In the genomic region with DNA sequence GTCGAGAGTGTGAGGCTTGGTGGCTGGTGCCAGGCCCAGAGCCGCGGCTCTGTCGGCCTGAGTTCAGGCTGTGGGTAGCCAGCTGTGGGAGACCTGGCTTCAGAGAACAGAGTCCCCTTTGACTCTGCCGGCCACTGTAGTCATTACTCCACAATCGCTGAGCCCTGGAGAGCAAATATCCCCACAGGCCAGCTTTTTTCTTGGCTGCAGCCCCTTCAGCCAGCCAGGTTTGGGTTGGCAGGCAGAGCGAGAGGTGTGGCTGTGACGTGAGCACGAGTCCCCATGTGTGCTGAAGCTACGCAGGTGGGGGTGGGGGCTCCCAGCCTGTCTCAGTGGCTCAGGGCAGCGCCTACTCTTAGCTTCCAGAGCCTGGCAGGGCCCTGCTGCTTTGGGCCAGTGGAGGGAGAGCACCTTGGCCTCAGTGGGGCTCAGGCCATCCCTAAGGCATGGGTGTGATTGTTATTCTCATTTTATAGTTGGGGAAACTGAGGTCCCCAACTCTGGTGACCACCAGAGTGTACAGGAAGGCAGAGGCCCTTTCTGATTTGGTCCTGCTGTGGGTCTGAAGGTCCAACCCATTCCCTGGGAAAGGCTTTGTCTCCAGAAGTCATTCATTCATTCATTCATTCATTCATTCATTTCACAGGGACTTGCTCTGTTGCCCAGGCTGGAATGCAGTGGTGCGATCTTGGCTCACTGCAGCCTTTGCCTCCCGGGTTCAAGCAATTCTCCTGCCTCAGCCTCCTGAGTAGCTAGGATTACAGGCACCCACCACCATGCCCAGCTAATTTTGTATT, we compare ENCODE assay signal across 22 cellular contexts. TPM values are rescaled to one million over a fixed set of nuclear protein-coding genes. Genes with fewer than 3 reads are reported as not detected.
A peak's percentile ranks its signal among the peaks of the same experiment; 100 is the strongest.
DNase-seq lines count a peak whose midpoint lies in the region; ATAC-seq and TF ChIP-seq lines count a peak whose summit lies in the region.
"Had no signal": no experiment of that assay in that cellular context is flagged by ENCODE, and none has a peak within 500 bp of the region (broad histone marks: within the 10 kb centered on the region; RNA-seq: fewer than 3 reads in every experiment).

No MANE protein-coding gene starts in this region.

- TF ChIP-seq POLR2A in body of pancreas (IDR thresholded peaks at IDR 0.05) (peak in 1 of 3 donors; percentile 36), thyroid gland (IDR thresholded peaks at IDR 0.05) (peak in 1 of 2 donors; percentile 66)

- H3K36me3 Mint-ChIP-seq in activated T-helper 17 cell treated with anti-CD3 and anti-CD28 coated beads, Interleukin-2, amount 50 U/mL, for 72 hours (ENCODE audit: low read depth): no peaks in the 10 kb centered on the region
- H3K36me3 Mint-ChIP-seq: activated naive CD8-positive, alpha-beta T cell treated with anti-CD3 and anti-CD28 coated beads, Interleukin-2, amount 10 ng/mL, durations not matched to agents 7 days and 5 days; T-cell had no signal

- no peaks in the 10 kb centered on the region for H3K27me3 Mint-ChIP-seq in activated T-helper 17 cell treated with anti-CD3 and anti-CD28 coated beads, Interleukin-2, amount 50 U/mL, for 72 hours
- H3K27me3 Mint-ChIP-seq: activated CD4-positive, alpha-beta memory T cell treated with anti-CD3 and anti-CD28 coated beads, Interleukin-2, amount 10 ng/mL, durations not matched to agents 7 days and 5 days; T-cell had no signal

- H3K27ac Mint-ChIP-seq in activated T-helper 17 cell treated with anti-CD3 and anti-CD28 coated beads, Interleukin-2, amount 50 U/mL, for 72 hours: no peak overlapping the region
- H3K27ac Mint-ChIP-seq: activated CD4-positive, alpha-beta memory T cell treated with anti-CD3 and anti-CD28 coated beads, Interleukin-2, amount 10 ng/mL, durations not matched to agents 7 days and 5 days; activated naive CD8-positive, alpha-beta T cell treated with anti-CD3 and anti-CD28 coated beads, Interleukin-2, amount 10 ng/mL, durations not matched to agents 7 days and 5 days; T-cell had no signal

- H3K27ac ChIP-seq in body of pancreas (peak overlapping the region; percentile 71 to 79 (median 77)), thyroid gland (peak overlapping the region; percentile 69 to 80 (median 79))
- H3K27ac ChIP-seq: BLaER1, VCaP had no signal

- peak; percentile 19 for DNase-seq in MG63
- peak; percentile 76 to 92 (median 90) for DNase-seq in body of pancreas
- peak; percentile 55 for DNase-seq in medulla oblongata (ENCODE audit: extremely low spot score)
- DNase-seq in thyroid gland: peak; percentile 90 to 92
- DNase-seq in activated naive CD4-positive, alpha-beta T cell treated with anti-CD3 and anti-CD28 coated beads, Interleukin-2, amount 50 U/mL, for 16 hours: no peak
- DNase-seq in NK-92 treated with Interleukin-12 subunit alpha and Interleukin-12 subunit beta, amount 100 ng/mL, for 24 hours (lab: John Stamatoyannopoulos, UW): no peak
- DNase-seq: activated CD4-positive, alpha-beta memory T cell treated with anti-CD3 and anti-CD28 coated beads, Interleukin-2, amount 10 ng/mL, durations not matched to agents 7 days and 5 days; activated naive CD8-positive, alpha-beta T cell treated with anti-CD3 and anti-CD28 coated beads, Interleukin-2, amount 10 ng/mL, durations not matched to agents 7 days and 5 days; activated T-cell treated with anti-CD3 and anti-CD28 coated beads, Interleukin-2, amount 50 U/mL, for 48 hours; GOT3; mucosa of descending colon; NCI-H2107; NCI-H526 treated with DMSO at 0.1 percent for 48 hours; RPMI8226; stimulated activated CD4-positive, alpha-beta T cell treated with anti-CD3 and anti-CD28 coated beads, Interleukin-4, amount 100 ng/mL, for 24 hours; stimulated activated CD8-positive, alpha-beta memory T cell treated with anti-CD3 and anti-CD28 coated beads, Interleukin-4, amount 100 ng/mL, for 48 hours; T-cell had no signal

- ATAC-seq in body of pancreas: peak; percentile 96
- no peak for ATAC-seq in activated T-helper 17 cell treated with anti-CD3 and anti-CD28 coated beads, Interleukin-2, amount 50 U/mL, for 72 hours (replicated peaks)
- ATAC-seq: mucosa of descending colon, T-cell had no signal

- H3K4me1 ChIP-seq in body of pancreas (peaks cover 9% of the 10 kb centered on the region), thyroid gland (peaks cover 8 to 17% of the 10 kb centered on the region in 2 donors)

- H3K36me3 ChIP-seq in MG63 (no peaks in the 10 kb centered on the region), body of pancreas (replicated peaks in 1 of 2; ENCODE audit: insufficient read depth in 1 of 2, low read depth in 2 of 2) (no peaks in the 10 kb centered on the region), thyroid gland (no peaks in the 10 kb centered on the region)
- H3K36me3 ChIP-seq: BLaER1 had no signal

- no peaks in the 10 kb centered on the region for H3K4me1 Mint-ChIP-seq in activated T-helper 17 cell treated with anti-CD3 and anti-CD28 coated beads, Interleukin-2, amount 50 U/mL, for 72 hours

- no peaks in the 10 kb centered on the region for H3K27me3 ChIP-seq in MG63
- no peaks in the 10 kb centered on the region for H3K27me3 ChIP-seq in body of pancreas
- no peaks in the 10 kb centered on the region for H3K27me3 ChIP-seq in thyroid gland
- H3K27me3 ChIP-seq: BLaER1 had no signal

- H3K9me3 ChIP-seq in MG63: no peaks in the 10 kb centered on the region
- H3K9me3 ChIP-seq in body of pancreas: no peaks in the 10 kb centered on the region
- H3K9me3 ChIP-seq in thyroid gland: no peaks in the 10 kb centered on the region
- H3K9me3 ChIP-seq: BLaER1, mucosa of descending colon had no signal

- peak in 3 of 7 experiments; percentile 28 to 39 (median 33) for TF ChIP-seq CTCF in body of pancreas (IDR thresholded peaks at IDR 0.05)
- TF ChIP-seq CTCF in thyroid gland (IDR thresholded peaks at IDR 0.05): peak in 3 of 6 experiments; percentile 24 to 42 (median 33)

- no peak overlapping the region for H3K4me3 Mint-ChIP-seq in activated T-helper 17 cell treated with anti-CD3 and anti-CD28 coated beads, Interleukin-2, amount 50 U/mL, for 72 hours
- H3K4me3 Mint-ChIP-seq: activated CD4-positive, alpha-beta memory T cell treated with anti-CD3 and anti-CD28 coated beads, Interleukin-2, amount 10 ng/mL, durations not matched to agents 7 days and 5 days; activated naive CD8-positive, alpha-beta T cell treated with anti-CD3 and anti-CD28 coated beads, Interleukin-2, amount 10 ng/mL, durations not matched to agents 7 days and 5 days; T-cell had no signal

- 22 to 40% methylated on average over 7 to 13 of the region's 13 CpGs for WGBS in body of pancreas, 2 donors
- 45 to 56% methylated on average over 9 to 13 of the region's 13 CpGs for WGBS in thyroid gland, 2 donors

- H3K9me3 Mint-ChIP-seq in activated T-helper 17 cell treated with anti-CD3 and anti-CD28 coated beads, Interleukin-2, amount 50 U/mL, for 72 hours: no peaks in the 10 kb centered on the region
- H3K9me3 Mint-ChIP-seq: activated CD4-positive, alpha-beta memory T cell treated with anti-CD3 and anti-CD28 coated beads, Interleukin-2, amount 10 ng/mL, durations not matched to agents 7 days and 5 days; activated naive CD8-positive, alpha-beta T cell treated with anti-CD3 and anti-CD28 coated beads, Interleukin-2, amount 10 ng/mL, durations not matched to agents 7 days and 5 days; T-cell had no signal

- H3K4me3 ChIP-seq in MG63 (no peak overlapping the region), body of pancreas (no peak overlapping the region), thyroid gland (replicated peaks in 1 of 3) (no peak overlapping the region)
- H3K4me3 ChIP-seq: BLaER1, mucosa of descending colon had no signal

- intact Hi-C loops in body of pancreas (cut with DNase I) (no loop called here), thyroid gland (cut with DNase I) (no loop called here)

RNA-seq across cellular contexts. Expression of a gene that starts 45.7 kb away (rescaled TPM):
- 0.43 TPM in 1 of 2 replicates, not detected in the other for total RNA-seq in MG63 (2014; rRNA removed; shearing (Covaris generic); ENCODE audit: low replicate concordance)
- total RNA-seq in body of pancreas (not detected), thyroid gland (not detected)
- total RNA-seq in activated T-helper 17 cell treated with anti-CD3 and anti-CD28 coated beads, Interleukin-2, amount 50 U/mL, for 72 hours: not detected
- total RNA-seq: activated CD4-positive, alpha-beta memory T cell treated with anti-CD3 and anti-CD28 coated beads, Interleukin-2, amount 10 ng/mL, durations not matched to agents 7 days and 5 days; activated naive CD8-positive, alpha-beta T cell treated with anti-CD3 and anti-CD28 coated beads, Interleukin-2, amount 10 ng/mL, durations not matched to agents 7 days and 5 days; mucosa of descending colon; omental fat pad; skeletal muscle tissue; T-cell had no signal

Comparison
In these comparisons a context has a peak if more than half of its experiments do, and no peak if none do; other contexts are left out.
1. DNase-seq: peak in MG63 (single experiment), body of pancreas (4 of 4), medulla oblongata (single experiment) and thyroid gland (2 of 2); none in activated naive CD4-positive, alpha-beta T cell treated with anti-CD3 and anti-CD28 coated beads, Interleukin-2, amount 50 U/mL, for 16 hours (single experiment) and NK-92 treated with Interleukin-12 subunit alpha and Interleukin-12 subunit beta, amount 100 ng/mL, for 24 hours (single experiment).